ENCODE assay signal across 1 cellular context in the genomic region with DNA sequence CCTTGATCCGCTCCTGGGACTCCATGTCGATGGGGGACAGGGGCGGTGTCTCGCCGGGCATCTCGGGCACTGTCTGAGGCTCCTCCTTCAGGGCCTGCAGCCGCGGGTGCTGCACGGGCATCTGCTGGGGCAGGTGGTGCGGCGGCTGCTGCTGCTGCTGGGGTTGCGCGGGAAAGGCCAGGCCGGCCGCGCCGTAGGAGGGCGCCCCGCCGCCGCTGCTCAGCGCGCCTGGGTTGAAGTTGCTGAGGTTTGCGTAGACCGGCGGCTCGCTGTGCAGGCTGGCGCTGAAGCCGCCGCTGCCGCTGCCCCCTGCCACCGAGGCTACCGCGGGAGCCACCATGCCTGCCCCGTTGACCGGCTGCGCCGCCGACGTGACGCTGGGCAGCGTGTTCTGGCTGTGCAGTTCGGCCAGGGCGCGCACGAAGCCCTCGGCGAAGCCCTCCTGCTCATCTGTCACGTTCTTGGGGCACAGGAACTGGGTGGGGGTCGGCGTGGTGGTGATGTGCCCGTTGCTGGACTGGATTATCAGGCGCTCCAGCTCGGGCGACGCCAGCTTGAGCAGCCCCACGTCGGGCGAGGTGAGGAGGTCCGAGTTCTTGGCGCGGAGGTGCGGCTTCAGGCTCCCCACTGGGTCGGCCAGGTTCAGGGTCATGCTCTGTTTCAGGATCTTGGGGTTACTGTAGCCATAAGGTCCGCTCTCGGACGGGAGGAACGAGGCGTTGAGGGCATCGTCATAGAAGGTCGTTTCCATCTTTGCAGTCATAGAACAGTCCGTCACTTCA.
TF ChIP-seq lines count a peak whose summit lies in the region.

No MANE protein-coding gene starts in this region.

TF ChIP-seq in H1, 55 proteins besides CTCF, POLR2A, EP300 and RAD21:
- TF ChIP-seq POU5F1 (IDR thresholded peaks at IDR 0.05; ENCODE audit: low read depth, low read length) (no peak), ZNF274 (IDR thresholded peaks at IDR 0.05; ENCODE audit: borderline replicate concordance, extremely low read depth, low read length) (no peak), RNF2 (IDR thresholded peaks at IDR 0.05; ENCODE audit: borderline replicate concordance, low read depth, low read length, missing control alignments, poor library complexity, severe bottlenecking) (peak; percentile 35), SIN3A (conservative IDR thresholded peaks at IDR 0.05 in 1 of 2, IDR thresholded peaks at IDR 0.05 in 1 of 2; ENCODE audit: low read depth in 1 of 2, low read length in 2 of 2) (0 out of 4 replicates have a peak, but pooled peaks of 1 of the 2 experiments have one; percentile 1), RBBP5 (IDR thresholded peaks at IDR 0.05; ENCODE audit: borderline replicate concordance, low read depth, low read length) (0 out of 2 replicates have a peak, but pooled peaks have one; percentile 61), EGR1 (IDR thresholded peaks at IDR 0.05; ENCODE audit: borderline replicate concordance, low read depth, low read length) (no peak), KDM4A (IDR thresholded peaks at IDR 0.05; ENCODE audit: low read depth, low read length, severe bottlenecking) (peak; percentile 63), SUZ12 (IDR thresholded peaks at IDR 0.05; ENCODE audit: low read length) (peak; percentile 59), SP1 (IDR thresholded peaks at IDR 0.05; ENCODE audit: low read depth, low read length) (no peak), HDAC2 (IDR thresholded peaks at IDR 0.05; ENCODE audit: borderline replicate concordance in 1 of 2, low read depth in 2 of 2, low read length in 2 of 2) (0 out of 4 replicates have a peak, but pooled peaks of 1 of the 2 experiments have one; percentile 74), CBX8 (IDR thresholded peaks at IDR 0.05; ENCODE audit: borderline replicate concordance, low read depth, low read length) (no peak), POLR2AphosphoS5 (IDR thresholded peaks at IDR 0.05; ENCODE audit: low read depth, low read length) (peak; percentile 92), RXRA (IDR thresholded peaks at IDR 0.05; ENCODE audit: insufficient read depth, low read depth, low read length) (no peak), TAF7 (optimal IDR thresholded peaks at IDR 0.05; ENCODE audit: borderline replicate concordance, low read depth, low read length) (peak; percentile 39), TBP (IDR thresholded peaks at IDR 0.05; ENCODE audit: low read depth, low read length) (no peak), KDM1A (IDR thresholded peaks at IDR 0.05; ENCODE audit: borderline replicate concordance, low read length) (peak; percentile 73), CEBPB (IDR thresholded peaks at IDR 0.05; ENCODE audit: low read depth, low read length) (no peak), EZH2 (IDR thresholded peaks at IDR 0.05; ENCODE audit: low read depth, low read length, severe bottlenecking) (peak; percentile 73), BCL11A (IDR thresholded peaks at IDR 0.05; ENCODE audit: low read depth in 2 of 2, low read length in 2 of 2) (no peak), FOSL1 (IDR thresholded peaks at IDR 0.05; ENCODE audit: insufficient read depth, low read depth, low read length) (no peak), SIX5 (IDR thresholded peaks at IDR 0.05; ENCODE audit: low read depth, low read length) (no peak), CTBP2 (IDR thresholded peaks at IDR 0.05; ENCODE audit: borderline replicate concordance, insufficient read depth, insufficient read length, low read length) (no peak), SP4 (IDR thresholded peaks at IDR 0.05; ENCODE audit: low read length) (no peak)
- TF ChIP-seq, protein P1, sequence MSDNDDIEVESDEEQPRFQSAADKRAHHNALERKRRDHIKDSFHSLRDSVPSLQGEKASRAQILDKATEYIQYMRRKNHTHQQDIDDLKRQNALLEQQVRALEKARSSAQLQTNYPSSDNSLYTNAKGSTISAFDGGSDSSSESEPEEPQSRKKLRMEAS (IDR thresholded peaks at IDR 0.05): peak; percentile 97
- TF ChIP-seq, protein P2, sequence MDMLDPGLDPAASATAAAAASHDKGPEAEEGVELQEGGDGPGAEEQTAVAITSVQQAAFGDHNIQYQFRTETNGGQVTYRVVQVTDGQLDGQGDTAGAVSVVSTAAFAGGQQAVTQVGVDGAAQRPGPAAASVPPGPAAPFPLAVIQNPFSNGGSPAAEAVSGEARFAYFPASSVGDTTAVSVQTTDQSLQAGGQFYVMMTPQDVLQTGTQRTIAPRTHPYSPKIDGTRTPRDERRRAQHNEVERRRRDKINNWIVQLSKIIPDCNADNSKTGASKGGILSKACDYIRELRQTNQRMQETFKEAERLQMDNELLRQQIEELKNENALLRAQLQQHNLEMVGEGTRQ (IDR thresholded peaks at IDR 0.05; ENCODE audit: low read length): no peak; the same call in 1 of the 2 replicates
- TF ChIP-seq, protein P3, sequence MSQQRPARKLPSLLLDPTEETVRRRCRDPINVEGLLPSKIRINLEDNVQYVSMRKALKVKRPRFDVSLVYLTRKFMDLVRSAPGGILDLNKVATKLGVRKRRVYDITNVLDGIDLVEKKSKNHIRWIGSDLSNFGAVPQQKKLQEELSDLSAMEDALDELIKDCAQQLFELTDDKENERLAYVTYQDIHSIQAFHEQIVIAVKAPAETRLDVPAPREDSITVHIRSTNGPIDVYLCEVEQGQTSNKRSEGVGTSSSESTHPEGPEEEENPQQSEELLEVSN (IDR thresholded peaks at IDR 0.05): peak; percentile 99
TF ChIP-seq in H1: peak in this region for 12.
